16 cellular contexts compared by ENCODE assay signal in genomic region chr17:49334744-49335512, GRCh38. TPM values are rescaled to one million over a fixed set of nuclear protein-coding genes. Genes with fewer than 3 reads are reported as not detected.
DNase-seq lines count a peak whose midpoint lies in the region; TF ChIP-seq lines count a peak whose summit lies in the region.
"Had no signal": no experiment of that assay in that cellular context is flagged by ENCODE, and none has a peak within 500 bp of the region (broad histone marks: within the 10 kb centered on the region; RNA-seq: fewer than 3 reads in every experiment).

No MANE protein-coding gene starts in this region.

- no peaks in the 10 kb centered on the region for H3K27me3 ChIP-seq in fibroblast of lung (ENCODE audit: control insufficient read depth, insufficient read depth, low read length)
- no peaks in the 10 kb centered on the region for H3K27me3 ChIP-seq in mesenchymal stem cell (ENCODE audit: control insufficient read depth in 1 of 2, insufficient read depth in 1 of 2, low read length in 2 of 2)

- no peak overlapping the region for H3K23ac ChIP-seq in mesenchymal stem cell (ENCODE audit: low read length in 2 of 2)

- H3K9ac ChIP-seq in fibroblast of lung (ENCODE audit: insufficient read depth, low read length), result no peak overlapping the region
- no peak overlapping the region for H3K9ac ChIP-seq in mesenchymal stem cell (ENCODE audit: low read length)

- H3K79me1 ChIP-seq in mesenchymal stem cell (replicated peaks; ENCODE audit: low read length, poor library complexity, severe bottlenecking), result peaks cover 24% of the 10 kb centered on the region

- peaks cover 2% of the 10 kb centered on the region for H4K20me1 ChIP-seq in fibroblast of lung (ENCODE audit: control insufficient read depth, extremely low read depth, insufficient read depth, low read length)

- WGBS in mesenchymal stem cell, result 48% methylated on average over 2 of the region's 6 CpGs

- H3K9me3 ChIP-seq in fibroblast of lung (ENCODE audit: control insufficient read depth, insufficient read depth, low read depth, low read length) (no peaks in the 10 kb centered on the region), mesenchymal stem cell (ENCODE audit: control insufficient read depth, low read length) (no peaks in the 10 kb centered on the region)
- H3K9me3 ChIP-seq: A549 had no signal

- H3K4ac ChIP-seq in mesenchymal stem cell (ENCODE audit: low read depth in 1 of 2, low read length in 2 of 2), result no peak overlapping the region

- no peak overlapping the region for H4K8ac ChIP-seq in mesenchymal stem cell (ENCODE audit: low read length)

- no peak overlapping the region for H3K14ac ChIP-seq in mesenchymal stem cell (ENCODE audit: low read length in 2 of 2)

- no peak overlapping the region for H2AK5ac ChIP-seq in mesenchymal stem cell (ENCODE audit: low read length, severe bottlenecking)

- H2BK120ac ChIP-seq in mesenchymal stem cell (ENCODE audit: low read depth, low read length), result no peak overlapping the region

- H3K18ac ChIP-seq in mesenchymal stem cell (ENCODE audit: low read depth in 1 of 2, low read length in 2 of 2), result no peak overlapping the region

- no peak overlapping the region for H4K91ac ChIP-seq in mesenchymal stem cell (ENCODE audit: low read length)

- no peak overlapping the region for H2BK15ac ChIP-seq in mesenchymal stem cell (ENCODE audit: low read depth, poor library complexity, severe bottlenecking)

- TF ChIP-seq CTCF in C4-2B (conservative IDR thresholded peaks at IDR 0.05) (no peak), VCaP (conservative IDR thresholded peaks at IDR 0.05) (no peak), fibroblast of lung (conservative IDR thresholded peaks at IDR 0.05 in 1 of 2, IDR thresholded peaks at IDR 0.05 in 1 of 2; ENCODE audit: low read depth in 1 of 2, low read length in 2 of 2) (no peak)

- H3K36me3 ChIP-seq in fibroblast of lung (ENCODE audit: control insufficient read depth, insufficient read depth, low read length) (no peaks in the 10 kb centered on the region), mesenchymal stem cell (ENCODE audit: control insufficient read depth in 1 of 2, insufficient read depth in 2 of 2, low read depth in 1 of 2, low read length in 2 of 2) (no peaks in the 10 kb centered on the region)

- H3K4me2 ChIP-seq in fibroblast of lung (ENCODE audit: extremely low read depth, insufficient read depth, low read length) (peak overlapping the region; percentile 13), mesenchymal stem cell (ENCODE audit: low read length, poor library complexity, severe bottlenecking) (no peak overlapping the region)

- peaks cover 25% of the 10 kb centered on the region for H3K79me2 ChIP-seq in fibroblast of lung (ENCODE audit: control insufficient read depth, insufficient read depth, low read length)

- DNase-seq in fibroblast of lung (ENCODE audit: low read depth in 2 of 2) (peak in 1 of 2 donors; percentile 31), mesenchymal stem cell (peak; percentile 83), H4 (ENCODE audit: low spot score) (no peak), SKM-1 treated with dmso at 0.1 percent for 144 hours (lab: John Stamatoyannopoulos, UW; ENCODE audit: unreplicated experiment) (no peak), activated gamma-delta T cell (lab: John Stamatoyannopoulos, UW) (no peak)
- no peak for DNase-seq in activated CD8-positive, alpha-beta memory T cell treated with anti-CD3 and anti-CD28 coated beads, Interleukin-2, amount 50 U/mL, for 48 hours
- DNase-seq: C1 segment of cervical spinal cord, GOT3, KG1, NCI-H1092, NCI-H146, NCI-H510A treated with DMSO at 0.1 percent for 48 hours, RPMI8226 had no signal

- H2BK12ac ChIP-seq in mesenchymal stem cell (ENCODE audit: low read length in 2 of 2), result no peak overlapping the region

- no peak overlapping the region for H2BK5ac ChIP-seq in mesenchymal stem cell (ENCODE audit: low read depth, low read length, poor library complexity, severe bottlenecking)

- H3K4me1 ChIP-seq in fibroblast of lung (ENCODE audit: control insufficient read depth, extremely low read depth, insufficient read depth, low read length) (no peaks in the 10 kb centered on the region), mesenchymal stem cell (ENCODE audit: control insufficient read depth, insufficient read depth, low read depth, low read length) (peaks cover 5% of the 10 kb centered on the region)

- H3K4me3 ChIP-seq in fibroblast of lung (replicated peaks in 1 of 4; ENCODE audit: control extremely low read depth in 1 of 4, insufficient read depth in 1 of 4, low read depth in 3 of 4, low read length in 4 of 4) (no peak overlapping the region), mesenchymal stem cell (ENCODE audit: insufficient read depth in 1 of 2, low read depth in 1 of 2, low read length in 2 of 2) (no peak overlapping the region)
- H3K4me3 ChIP-seq: A549 had no signal

- H2AFZ ChIP-seq in fibroblast of lung (ENCODE audit: low read length), result no peak overlapping the region
- H2AFZ ChIP-seq in mesenchymal stem cell (ENCODE audit: low read depth, low read length), result no peak overlapping the region

- H3K27ac ChIP-seq in C4-2B, result peak overlapping the region; percentile 61
- peak overlapping the region; percentile 65 for H3K27ac ChIP-seq in VCaP
- no peak overlapping the region for H3K27ac ChIP-seq in fibroblast of lung (ENCODE audit: insufficient read depth, low read length)
- no peak overlapping the region for H3K27ac ChIP-seq in mesenchymal stem cell (ENCODE audit: low read length, poor library complexity, severe bottlenecking)

RNA-seq across cellular contexts. Expression of gene ZNF652, which starts 27.1 kb away (rescaled TPM):
- total RNA-seq in fibroblast of lung, result 7.2 and 7.8 TPM in 2 replicates
- 5.3 and 10.2 TPM in 2 replicates for polyA plus RNA-seq in fibroblast of lung
- 3.0 and 7.3 TPM in 2 replicates for polyA plus RNA-seq in fibroblast of lung (2012)
- polyA minus RNA-seq in fibroblast of lung (ENCODE audit: low replicate concordance), result 7.9 and 12.2 TPM in 2 replicates
- 13.6 TPM for polyA plus RNA-seq in mesenchymal stem cell (2013, experiment 1 of 2)
- polyA plus RNA-seq in mesenchymal stem cell (2013, experiment 2 of 2), result 14.5 TPM
- 13.4 and 18.3 TPM in 2 replicates for total RNA-seq in H4 (2014; rRNA removed; shearing (Covaris generic))

Comparison
In these comparisons a context has a peak if more than half of its experiments do, and no peak if none do; other contexts are left out.
1. H3K27ac ChIP-seq: peak in C4-2B (single experiment) and VCaP (single experiment); none in fibroblast of lung (single experiment) and mesenchymal stem cell (single experiment).